ENCODE assay signal across 7 cellular contexts in the genomic region with DNA sequence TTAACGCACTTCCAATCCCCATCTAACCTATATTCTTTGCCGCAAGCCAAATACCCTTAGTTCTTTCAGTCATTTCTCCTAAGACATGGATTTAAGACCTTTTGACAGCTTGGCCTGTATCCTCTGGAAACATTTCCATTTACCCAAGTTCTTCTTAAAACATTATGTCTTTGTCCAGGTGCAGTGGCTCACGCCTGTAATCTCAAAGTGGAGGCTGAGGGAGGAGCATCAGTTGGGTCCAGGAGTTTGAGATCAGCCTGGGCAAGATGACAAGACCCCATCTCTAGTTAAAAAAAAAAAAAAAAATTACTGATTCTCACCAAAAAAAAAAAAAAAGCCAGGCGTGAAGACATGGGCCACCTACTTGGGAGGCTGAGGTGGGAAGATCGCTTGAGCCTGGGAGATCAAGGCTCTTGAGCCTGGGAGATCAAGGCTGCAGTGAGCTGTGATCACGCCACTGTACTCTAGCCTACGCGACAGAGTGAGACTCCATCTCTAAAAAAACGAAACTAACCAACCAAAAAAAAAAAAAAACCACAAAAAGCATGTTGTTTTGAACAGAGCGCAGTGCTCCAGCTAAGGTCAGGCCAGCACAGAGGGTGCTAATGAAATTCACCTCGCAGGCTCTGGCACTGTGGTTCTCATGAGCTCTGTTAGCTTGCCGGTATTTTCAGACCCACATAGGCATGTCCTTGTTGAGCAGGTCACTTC. TPM values are rescaled to one million over a fixed set of nuclear protein-coding genes. Genes with fewer than 3 reads are reported as not detected.
A peak's percentile ranks its signal among the peaks of the same experiment; 100 is the strongest.
DNase-seq lines count a peak whose midpoint lies in the region; ATAC-seq lines count a peak whose summit lies in the region.

No MANE protein-coding gene starts in this region.

- peak; percentile 32 for ATAC-seq in GM21529 (IDR thresholded peaks at IDR 0.05; ENCODE audit: unreplicated experiment)
- no peak for ATAC-seq in right cardiac atrium
- ATAC-seq in HG03565 (IDR thresholded peaks at IDR 0.05; ENCODE audit: unreplicated experiment) = no peak
- ATAC-seq in GM21367 (IDR thresholded peaks at IDR 0.05; ENCODE audit: unreplicated experiment) = no peak

- WGBS in right cardiac atrium = 70% methylated on average over 12 of the region's 12 CpGs

- H3K27me3 ChIP-seq in right cardiac atrium (ENCODE audit: control insufficient read depth, insufficient read depth) = no peaks in the 10 kb centered on the region

- no peaks in the 10 kb centered on the region for H3K9me3 ChIP-seq in right cardiac atrium (ENCODE audit: control insufficient read depth, low read length)

- intact Hi-C loops in right cardiac atrium (cut with DNase I) = no loop called here

- peak overlapping the region; percentile 53 for H3K27ac ChIP-seq in right cardiac atrium (ENCODE audit: low read length)

- peaks cover 7% of the 10 kb centered on the region for H3K4me1 ChIP-seq in right cardiac atrium (ENCODE audit: control insufficient read depth, insufficient read depth, low read length)

- peak; percentile 53 for DNase-seq in NCI-H2107 (lab: John Stamatoyannopoulos, UW)
- peak; percentile 44 for DNase-seq in activated T-helper 1 cell treated with Interleukin-2 at 50 U/mL for 16 hours (ENCODE audit: low read depth)
- no peak for DNase-seq in right cardiac atrium
- peak; percentile 27 to 28 for DNase-seq in stimulated activated CD8-positive, alpha-beta memory T cell treated with anti-CD3 and anti-CD28 coated beads, Interleukin-2, amount 100 ng/mL, for 1 hour (ENCODE audit: low read depth in 2 of 2)

- H3K4me3 ChIP-seq in right cardiac atrium (ENCODE audit: low read length) = no peak overlapping the region

RNA-seq across cellular contexts. Expression of gene NUAK2, which starts 36.0 kb away (rescaled TPM):
- 1 to 10 TPM in 3 of 4 donors, under 1 TPM in 1; 0.50 to 1.6 (median 1.4) TPM for total RNA-seq in right cardiac atrium
- polyA plus RNA-seq in right cardiac atrium = 0.86 TPM

RNA-seq across cellular contexts. Expression of gene TMCC2, which starts 57.8 kb away (rescaled TPM):
- 10 to 100 TPM in 3 of 4 donors, 1 to 10 TPM in 1; 6.5 to 15.9 (median 13.2) TPM for total RNA-seq in right cardiac atrium
- polyA plus RNA-seq in right cardiac atrium = 15.7 TPM

Comparison
In these comparisons a context has a peak if more than half of its experiments do, and no peak if none do; other contexts are left out.
1. DNase-seq: peak in NCI-H2107 (single experiment), activated T-helper 1 cell treated with Interleukin-2 at 50 U/mL for 16 hours (single experiment) and stimulated activated CD8-positive, alpha-beta memory T cell treated with anti-CD3 and anti-CD28 coated beads, Interleukin-2, amount 100 ng/mL, for 1 hour (2 of 2); none in right cardiac atrium (0 of 3).